Comparison of ENCODE assay signal across 15 cellular contexts in genomic region chr5:158801286-158801685, GRCh38.
"Had no signal": no experiment of that assay in that cellular context is flagged by ENCODE, and none has a peak within 500 bp of the region (broad histone marks: within the 10 kb centered on the region; RNA-seq: fewer than 3 reads in every experiment).

No MANE protein-coding gene starts in this region.

- ATAC-seq: activated CD4-positive, CD25-positive, alpha-beta regulatory T cell treated with anti-CD3 and anti-CD28 coated beads, Interleukin-2, amount 50 U/mL, for 24 hours; effector memory CD8-positive, alpha-beta T cell; gastroesophageal sphincter; left colon; mucosa of descending colon; naive thymus-derived CD4-positive, alpha-beta T cell; stimulated activated memory B cell treated with anti-CD40 and anti-IgM and Interleukin-4, amounts not matched to agents 10 μg/mL and 1 μg/mL and 100 μg/mL, for 72 hours had no signal

- H3K27me3 Mint-ChIP-seq: dendritic cell treated with granulocyte-macrophage colony-stimulating factor and Interleukin-4, amounts not matched to agents 40 ng/mL and 50 ng/mL, for 4 days; stimulated activated memory B cell treated with anti-CD40 and anti-IgM and Interleukin-4, amounts not matched to agents 10 μg/mL and 1 μg/mL and 100 μg/mL, for 72 hours had no signal

- H3K36me3 Mint-ChIP-seq: naive thymus-derived CD4-positive, alpha-beta T cell had no signal

- H3K4me3 Mint-ChIP-seq: dendritic cell treated with granulocyte-macrophage colony-stimulating factor and Interleukin-4, amounts not matched to agents 40 ng/mL and 50 ng/mL, for 4 days; effector memory CD8-positive, alpha-beta T cell; naive thymus-derived CD4-positive, alpha-beta T cell; stimulated activated memory B cell treated with anti-CD40 and anti-IgM and Interleukin-4, amounts not matched to agents 10 μg/mL and 1 μg/mL and 100 μg/mL, for 72 hours had no signal

- DNase-seq: activated CD4-positive, alpha-beta T cell treated with anti-CD3 and anti-CD28 coated beads, Interleukin-2, amount 50 U/mL, for 1 hour; activated naive CD4-positive, alpha-beta T cell treated with Interleukin-2 at 50 U/mL for 16 hours; aorta; cerebellar nuclear complex; effector memory CD8-positive, alpha-beta T cell; left colon; mucosa of descending colon; naive thymus-derived CD4-positive, alpha-beta T cell; stimulated activated CD4-positive, alpha-beta T cell treated with anti-CD3 and anti-CD28 coated beads, Interleukin-2, amount 100 ng/mL, for 48 hours; T-helper 9 cell; thyroid gland had no signal

- H3K9me3 Mint-ChIP-seq: dendritic cell treated with granulocyte-macrophage colony-stimulating factor and Interleukin-4, amounts not matched to agents 40 ng/mL and 50 ng/mL, for 4 days; effector memory CD8-positive, alpha-beta T cell; naive thymus-derived CD4-positive, alpha-beta T cell; stimulated activated memory B cell treated with anti-CD40 and anti-IgM and Interleukin-4, amounts not matched to agents 10 μg/mL and 1 μg/mL and 100 μg/mL, for 72 hours had no signal

- H3K27ac Mint-ChIP-seq: dendritic cell treated with granulocyte-macrophage colony-stimulating factor and Interleukin-4, amounts not matched to agents 40 ng/mL and 50 ng/mL, for 4 days; effector memory CD8-positive, alpha-beta T cell; naive thymus-derived CD4-positive, alpha-beta T cell; stimulated activated memory B cell treated with anti-CD40 and anti-IgM and Interleukin-4, amounts not matched to agents 10 μg/mL and 1 μg/mL and 100 μg/mL, for 72 hours had no signal
